16 cellular contexts compared by ENCODE assay signal in genomic region chr13:49683489-49683888, GRCh38. TPM values are rescaled to one million over a fixed set of nuclear protein-coding genes. Genes with fewer than 3 reads are reported as not detected.
DNase-seq lines count a peak whose midpoint lies in the region; ATAC-seq and TF ChIP-seq lines count a peak whose summit lies in the region.
"Had no signal": no experiment of that assay in that cellular context is flagged by ENCODE, and none has a peak within 500 bp of the region (broad histone marks: within the 10 kb centered on the region; RNA-seq: fewer than 3 reads in every experiment).

No MANE protein-coding gene starts in this region.

- peaks cover 28% of the 10 kb centered on the region for H3K36me3 Mint-ChIP-seq in activated CD4-positive, alpha-beta T cell treated with anti-CD3 and anti-CD28 coated beads, Interleukin-2, amount 10 ng/mL, durations not matched to agents 24 days and 14 days (ENCODE audit: low read depth)
- peaks cover 6% of the 10 kb centered on the region for H3K36me3 Mint-ChIP-seq in activated T-helper 17 cell treated with anti-CD3 and anti-CD28 coated beads, Interleukin-2, amount 50 U/mL, for 72 hours (ENCODE audit: low read depth)

- TF ChIP-seq POLR2A in lower leg skin (IDR thresholded peaks at IDR 0.05), result no peak

- H3K27me3 Mint-ChIP-seq in activated CD4-positive, alpha-beta T cell treated with anti-CD3 and anti-CD28 coated beads, Interleukin-2, amount 10 ng/mL, durations not matched to agents 24 days and 14 days, result no peaks in the 10 kb centered on the region
- no peaks in the 10 kb centered on the region for H3K27me3 Mint-ChIP-seq in activated T-helper 17 cell treated with anti-CD3 and anti-CD28 coated beads, Interleukin-2, amount 50 U/mL, for 72 hours
- H3K27me3 Mint-ChIP-seq: CD4-positive, alpha-beta memory T cell had no signal

- ATAC-seq in GM18907 (IDR thresholded peaks at IDR 0.05; ENCODE audit: unreplicated experiment) (peak; percentile 60), HG02870 (IDR thresholded peaks at IDR 0.05; ENCODE audit: unreplicated experiment) (peak; percentile 80), HG02840 (IDR thresholded peaks at IDR 0.05; ENCODE audit: low FRiP score, unreplicated experiment) (no peak)
- ATAC-seq in activated T-helper 17 cell treated with anti-CD3 and anti-CD28 coated beads, Interleukin-2, amount 50 U/mL, for 72 hours (replicated peaks), result peak; percentile 97

- peaks cover 22% of the 10 kb centered on the region for H3K4me1 Mint-ChIP-seq in activated CD4-positive, alpha-beta T cell treated with anti-CD3 and anti-CD28 coated beads, Interleukin-2, amount 10 ng/mL, durations not matched to agents 24 days and 14 days
- H3K4me1 Mint-ChIP-seq in activated T-helper 17 cell treated with anti-CD3 and anti-CD28 coated beads, Interleukin-2, amount 50 U/mL, for 72 hours, result peaks cover 7% of the 10 kb centered on the region

- 81 to 95% methylated on average over 6 of the region's 6 CpGs for WGBS in lower leg skin, 2 donors

- peak; percentile 28 for DNase-seq in activated CD4-positive, alpha-beta T cell treated with anti-CD3 and anti-CD28 coated beads for 48 hours
- no peak for DNase-seq in activated CD4-positive, alpha-beta T cell treated with anti-CD3 and anti-CD28 coated beads, Interleukin-2, amount 10 ng/mL, durations not matched to agents 24 days and 14 days
- DNase-seq in DMS153 (lab: John Stamatoyannopoulos, UW), result no peak
- DNase-seq in lower leg skin (ENCODE audit: low spot score in 2 of 2), result no peak
- DNase-seq: amygdala; CD4-positive, alpha-beta memory T cell; H7; head of caudate nucleus; MV-4-11 had no signal

- no peaks in the 10 kb centered on the region for H3K9me3 Mint-ChIP-seq in activated CD4-positive, alpha-beta T cell treated with anti-CD3 and anti-CD28 coated beads, Interleukin-2, amount 10 ng/mL, durations not matched to agents 24 days and 14 days
- no peaks in the 10 kb centered on the region for H3K9me3 Mint-ChIP-seq in activated T-helper 17 cell treated with anti-CD3 and anti-CD28 coated beads, Interleukin-2, amount 50 U/mL, for 72 hours
- H3K9me3 Mint-ChIP-seq: CD4-positive, alpha-beta memory T cell had no signal

- intact Hi-C loops in activated CD4-positive, alpha-beta T cell treated with anti-CD3 and anti-CD28 coated beads, Interleukin-2, amount 10 ng/mL, durations not matched to agents 24 days and 14 days (cut with micrococcal nuclease), result loop anchor here (2.0 kb wide), 1 partner anchor 109 kb away; the partner anchor contains the start of gene KPNA3
- intact Hi-C loops in lower leg skin (cut with DNase I; ENCODE audit: low total_unique reads), result no loop called here

- H3K27ac Mint-ChIP-seq in activated CD4-positive, alpha-beta T cell treated with anti-CD3 and anti-CD28 coated beads, Interleukin-2, amount 10 ng/mL, durations not matched to agents 24 days and 14 days, result no peak overlapping the region
- H3K27ac Mint-ChIP-seq in activated T-helper 17 cell treated with anti-CD3 and anti-CD28 coated beads, Interleukin-2, amount 50 U/mL, for 72 hours, result peak overlapping the region; percentile 50

- no peak overlapping the region for H3K4me3 ChIP-seq in lower leg skin (ENCODE audit: low read depth, poor library complexity, severe bottlenecking)
- H3K4me3 ChIP-seq: SJSA1 had no signal

- no peak for TF ChIP-seq CTCF in lower leg skin (IDR thresholded peaks at IDR 0.05)

- no peak overlapping the region for H3K4me3 Mint-ChIP-seq in activated CD4-positive, alpha-beta T cell treated with anti-CD3 and anti-CD28 coated beads, Interleukin-2, amount 10 ng/mL, durations not matched to agents 24 days and 14 days
- H3K4me3 Mint-ChIP-seq in activated T-helper 17 cell treated with anti-CD3 and anti-CD28 coated beads, Interleukin-2, amount 50 U/mL, for 72 hours, result peak overlapping the region; percentile 41

RNA-seq across cellular contexts. Expression of gene EBPL, which starts 7.8 kb away (rescaled TPM):
- 49.0 and 52.3 TPM in 2 replicates for total RNA-seq in activated CD4-positive, alpha-beta T cell treated with anti-CD3 and anti-CD28 coated beads, Interleukin-2, amount 10 ng/mL, durations not matched to agents 24 days and 14 days
- total RNA-seq in activated T-helper 17 cell treated with anti-CD3 and anti-CD28 coated beads, Interleukin-2, amount 50 U/mL, for 72 hours, result 10 to 100 TPM; 24.0 to 53.5 TPM
- total RNA-seq in lower leg skin, result 100 to 1,000 TPM in 2 of 4 donors, 10 to 100 TPM in 2; 76.4 to 125 (median 99.4) TPM

RNA-seq across cellular contexts. Expression of gene ARL11, which starts 55.2 kb away (rescaled TPM):
- total RNA-seq in activated CD4-positive, alpha-beta T cell treated with anti-CD3 and anti-CD28 coated beads, Interleukin-2, amount 10 ng/mL, durations not matched to agents 24 days and 14 days, result 0.65 and 0.76 TPM in 2 replicates
- 1 to 10 TPM in 1 of 2 donors, under 1 TPM in 1; 0.89 to 1.0 TPM for total RNA-seq in activated T-helper 17 cell treated with anti-CD3 and anti-CD28 coated beads, Interleukin-2, amount 50 U/mL, for 72 hours
- under 1 TPM in 2 of 4 donors, not detected in 2; 0.19 to 0.51 TPM for total RNA-seq in lower leg skin
- total RNA-seq: G401, osteoblast had no signal
